ENCODE assay signal across 8 cellular contexts in genomic region chr15:73560501-73561117, GRCh38.
A peak's percentile ranks its signal among the peaks of the same experiment; 100 is the strongest.
DNase-seq lines count a peak whose midpoint lies in the region; ATAC-seq and TF ChIP-seq lines count a peak whose summit lies in the region.

No MANE protein-coding gene starts in this region.

- ATAC-seq in esophagus mucosa (peak; percentile 58), GM19467 (IDR thresholded peaks at IDR 0.05; ENCODE audit: unreplicated experiment) (no peak), GM19023 (IDR thresholded peaks at IDR 0.05; ENCODE audit: unreplicated experiment) (no peak)

- TF ChIP-seq POLR2A in NB4 (IDR thresholded peaks at IDR 0.05; ENCODE audit: extremely low read depth, insufficient read length): no peak

- no peak overlapping the region for H3K4me3 Mint-ChIP-seq in osteocyte (ENCODE audit: unreplicated experiment)

- H3K4me1 Mint-ChIP-seq in osteocyte (ENCODE audit: unreplicated experiment): peaks cover 20% of the 10 kb centered on the region

- peak overlapping the region; percentile 58 for H3K27ac Mint-ChIP-seq in osteocyte (ENCODE audit: unreplicated experiment)

- H3K36me3 Mint-ChIP-seq in osteocyte (ENCODE audit: unreplicated experiment): peaks cover 35% of the 10 kb centered on the region

- DNase-seq in GF-D8 (lab: John Stamatoyannopoulos, UW) (peak; percentile 7), NB4 (ENCODE audit: low read depth) (peak; percentile 72), SK-MEL-5 (ENCODE audit: low read depth, low spot score) (peak; percentile 77), osteocyte (ENCODE audit: extremely low spot score, unreplicated experiment) (no peak), NK-92 (lab: John Stamatoyannopoulos, UW; ENCODE audit: unreplicated experiment) (no peak)

- no peak overlapping the region for H3K4me3 ChIP-seq in NB4 (ENCODE audit: low read depth, low read length)

- in situ Hi-C loops in SK-MEL-5 (cut with HindIII; ENCODE audit: low pct_unique_long_range_greater_than_20kb, low sequenced_read_pairs): no loop called here

- H3K9me3 Mint-ChIP-seq in osteocyte (ENCODE audit: unreplicated experiment): no peaks in the 10 kb centered on the region

- peak; percentile 29 for TF ChIP-seq CTCF in NB4 (IDR thresholded peaks at IDR 0.05; ENCODE audit: low read depth, low read length)
- TF ChIP-seq CTCF in osteocyte (IDR thresholded peaks at IDR 0.05): peak; percentile 74

- H3K27me3 Mint-ChIP-seq in osteocyte (ENCODE audit: unreplicated experiment): no peaks in the 10 kb centered on the region

Comparison
In these comparisons a context has a peak if more than half of its experiments do, and no peak if none do; other contexts are left out.
1. DNase-seq: peak in GF-D8 (single experiment), NB4 (single experiment) and SK-MEL-5 (single experiment); none in osteocyte (single experiment) and NK-92 (single experiment).